19 cellular contexts compared by ENCODE assay signal in genomic region chr6:34331361-34332050, GRCh38.
DNase-seq lines count a peak whose midpoint lies in the region; ATAC-seq, FAIRE-seq and TF ChIP-seq lines count a peak whose summit lies in the region.
"Had no signal": no experiment of that assay in that cellular context is flagged by ENCODE, and none has a peak within 500 bp of the region (broad histone marks: within the 10 kb centered on the region; RNA-seq: fewer than 3 reads in every experiment).

No MANE protein-coding gene starts in this region.

- WGBS in pancreas, 2 donors: 63 to 70% methylated on average over 7 of the region's 7 CpGs

- no peak for FAIRE-seq in pancreas (lab: Jason Lieb, UNC)
- FAIRE-seq: H54, HepG2 had no signal

- no peaks in the 10 kb centered on the region for H3K9me3 ChIP-seq in pancreas
- no peaks in the 10 kb centered on the region for H3K9me3 ChIP-seq in left lung

- H3K4me3 Mint-ChIP-seq in stimulated activated effector memory CD8-positive, alpha-beta T cell treated with anti-CD3 and anti-CD28 coated beads, Interleukin-12 subunit alpha, Interleukin-12 subunit beta, amount 100 ng/mL, for 72 hours: no peak overlapping the region
- H3K4me3 Mint-ChIP-seq: activated naive CD8-positive, alpha-beta T cell treated with anti-CD3 and anti-CD28 coated beads for 36 hours; effector memory CD8-positive, alpha-beta T cell had no signal

- H3K4me3 ChIP-seq in pancreas (no peak overlapping the region), left lung (no peak overlapping the region)

- H3K27me3 ChIP-seq in pancreas (no peaks in the 10 kb centered on the region), left lung (no peaks in the 10 kb centered on the region)

- H3K4me1 ChIP-seq in pancreas (no peaks in the 10 kb centered on the region), left lung (peaks cover 4 to 31% of the 10 kb centered on the region in 2 donors)

- no peak overlapping the region for H3K27ac ChIP-seq in pancreas
- H3K27ac ChIP-seq in left lung: peak overlapping the region in 1 of 2 donors; percentile 66

- no peak for ATAC-seq in stimulated activated effector memory CD8-positive, alpha-beta T cell treated with anti-CD3 and anti-CD28 coated beads, Interleukin-12 subunit alpha, Interleukin-12 subunit beta, amount 100 ng/mL, for 72 hours
- no peak for ATAC-seq in pancreas
- no peak for ATAC-seq in left lung
- ATAC-seq: effector memory CD8-positive, alpha-beta T cell; HepG2; left ventricle myocardium superior had no signal

- H3K4me1 Mint-ChIP-seq in stimulated activated effector memory CD8-positive, alpha-beta T cell treated with anti-CD3 and anti-CD28 coated beads, Interleukin-12 subunit alpha, Interleukin-12 subunit beta, amount 100 ng/mL, for 72 hours: peaks cover 5% of the 10 kb centered on the region

- TF ChIP-seq CTCF in pancreas (IDR thresholded peaks at IDR 0.05) (no peak), left lung (IDR thresholded peaks at IDR 0.05) (no peak)

- DNase-seq in NCI-H524 (lab: John Stamatoyannopoulos, UW): peak; percentile 8 to 50
- no peak for DNase-seq in NCI-H524 treated with DMSO at 0.1 percent for 48 hours (lab: John Stamatoyannopoulos, UW)
- DNase-seq in RPMI7951 (ENCODE audit: low read depth): peak; percentile 24
- peak; percentile 55 for DNase-seq in iris pigment epithelial cell (ENCODE audit: low read depth)
- DNase-seq in stimulated activated effector memory CD8-positive, alpha-beta T cell treated with anti-CD3 and anti-CD28 coated beads, Interleukin-12 subunit alpha, Interleukin-12 subunit beta, amount 100 ng/mL, for 72 hours (ENCODE audit: low spot score in 2 of 2): no peak
- DNase-seq in pancreas: no peak
- no peak for DNase-seq in NCI-H2029 treated with DMSO at 0.1 percent for 48 hours (lab: John Stamatoyannopoulos, UW)
- no peak for DNase-seq in left lung
- DNase-seq: activated CD8-positive, alpha-beta memory T cell treated with anti-CD3 and anti-CD28 coated beads, Interleukin-2, amount 50 U/mL, for 48 hours; activated naive CD8-positive, alpha-beta T cell treated with anti-CD3 and anti-CD28 coated beads for 36 hours; COR-L47; effector memory CD8-positive, alpha-beta T cell; head of caudate nucleus; left ventricle myocardium superior; NCI-H2107; stimulated activated CD4-positive, alpha-beta T cell treated with anti-CD3 and anti-CD28 coated beads, Interleukin-12 subunit alpha, Interleukin-12 subunit beta, amount 100 ng/mL, for 4 hours; trophoblast cell had no signal

- H3K36me3 ChIP-seq in pancreas (no peaks in the 10 kb centered on the region), left lung (peaks cover 0 to 11% of the 10 kb centered on the region in 2 donors)

- no peaks in the 10 kb centered on the region for H3K9me3 Mint-ChIP-seq in stimulated activated effector memory CD8-positive, alpha-beta T cell treated with anti-CD3 and anti-CD28 coated beads, Interleukin-12 subunit alpha, Interleukin-12 subunit beta, amount 100 ng/mL, for 72 hours
- H3K9me3 Mint-ChIP-seq: activated naive CD8-positive, alpha-beta T cell treated with anti-CD3 and anti-CD28 coated beads for 36 hours; effector memory CD8-positive, alpha-beta T cell had no signal

- peaks cover 9% of the 10 kb centered on the region for H3K36me3 Mint-ChIP-seq in stimulated activated effector memory CD8-positive, alpha-beta T cell treated with anti-CD3 and anti-CD28 coated beads, Interleukin-12 subunit alpha, Interleukin-12 subunit beta, amount 100 ng/mL, for 72 hours

- peak overlapping the region; percentile 9 for H3K27ac Mint-ChIP-seq in stimulated activated effector memory CD8-positive, alpha-beta T cell treated with anti-CD3 and anti-CD28 coated beads, Interleukin-12 subunit alpha, Interleukin-12 subunit beta, amount 100 ng/mL, for 72 hours
- H3K27ac Mint-ChIP-seq: activated naive CD8-positive, alpha-beta T cell treated with anti-CD3 and anti-CD28 coated beads for 36 hours; effector memory CD8-positive, alpha-beta T cell had no signal

- intact Hi-C loops in pancreas (cut with DNase I): no loop called here
- intact Hi-C loops in left lung (cut with DNase I): no loop called here

Comparison
In these comparisons a context has a peak if more than half of its experiments do, and no peak if none do; other contexts are left out.
1. DNase-seq: peak in NCI-H524 (2 of 2), RPMI7951 (single experiment) and iris pigment epithelial cell (single experiment); none in NCI-H524 treated with DMSO at 0.1 percent for 48 hours (single experiment), stimulated activated effector memory CD8-positive, alpha-beta T cell treated with anti-CD3 and anti-CD28 coated beads, Interleukin-12 subunit alpha, Interleukin-12 subunit beta, amount 100 ng/mL, for 72 hours (0 of 2), pancreas (0 of 6), NCI-H2029 treated with DMSO at 0.1 percent for 48 hours (single experiment) and left lung (0 of 2).